Comparison of ENCODE assay signal across 13 cellular contexts in the genomic region with DNA sequence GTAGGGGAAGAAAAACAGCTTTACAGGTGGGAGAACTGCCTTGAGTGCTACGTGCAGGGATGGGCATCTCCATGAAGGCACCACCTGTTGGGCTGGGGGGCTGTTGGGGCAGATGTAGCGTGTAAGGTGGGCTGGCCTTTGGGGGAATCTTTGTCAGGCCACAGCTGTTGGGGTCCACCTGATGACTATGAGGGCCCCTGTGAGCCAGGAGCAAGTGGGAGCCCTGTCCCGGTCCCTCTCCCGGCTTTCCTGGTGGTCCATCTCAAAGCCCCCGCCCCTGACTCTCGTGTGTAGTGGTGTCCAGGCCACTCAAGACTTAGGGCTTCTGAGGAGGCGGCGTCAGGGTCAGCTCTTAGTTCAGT. TPM values are rescaled to one million over a fixed set of nuclear protein-coding genes. Genes with fewer than 3 reads are reported as not detected.
DNase-seq lines count a peak whose midpoint lies in the region; ATAC-seq and TF ChIP-seq lines count a peak whose summit lies in the region.
"Had no signal": no experiment of that assay in that cellular context is flagged by ENCODE, and none has a peak within 500 bp of the region (broad histone marks: within the 10 kb centered on the region; RNA-seq: fewer than 3 reads in every experiment).

No MANE protein-coding gene starts in this region.

- TF ChIP-seq POLR2A in heart left ventricle (IDR thresholded peaks at IDR 0.05): no peak

- H3K27me3 Mint-ChIP-seq in activated T-helper 17 cell treated with anti-CD3 and anti-CD28 coated beads, Interleukin-2, amount 50 U/mL, for 72 hours: no peaks in the 10 kb centered on the region
- no peaks in the 10 kb centered on the region for H3K27me3 Mint-ChIP-seq in type B pancreatic cell

- peaks cover 2 to 57% (median 40%) of the 10 kb centered on the region in 12 donors for H3K4me1 ChIP-seq in heart left ventricle

- H3K4me3 Mint-ChIP-seq in activated T-helper 17 cell treated with anti-CD3 and anti-CD28 coated beads, Interleukin-2, amount 50 U/mL, for 72 hours: peak overlapping the region; percentile 54
- H3K4me3 Mint-ChIP-seq in type B pancreatic cell: no peak overlapping the region

- no peak for DNase-seq in heart left ventricle
- DNase-seq in left ventricle myocardium superior: no peak
- DNase-seq in mesenteric fat pad (ENCODE audit: low spot score): peak; percentile 79
- no peak for DNase-seq in type B pancreatic cell (ENCODE audit: extremely low spot score, unreplicated experiment)
- no peak for DNase-seq in H7
- no peak for DNase-seq in NCI-H1105 (lab: John Stamatoyannopoulos, UW)
- DNase-seq: AML-193, cerebellar nuclear complex, MG63, NCI-H774, SK-N-SH had no signal

- H3K27me3 ChIP-seq in heart left ventricle (no peaks in the 10 kb centered on the region), H7 (ENCODE audit: control insufficient read depth, insufficient read depth, low read length) (no peaks in the 10 kb centered on the region)
- H3K27me3 ChIP-seq: MG63 had no signal

- H3K36me3 Mint-ChIP-seq in activated T-helper 17 cell treated with anti-CD3 and anti-CD28 coated beads, Interleukin-2, amount 50 U/mL, for 72 hours (ENCODE audit: low read depth): peaks cover 58% of the 10 kb centered on the region
- H3K36me3 Mint-ChIP-seq in type B pancreatic cell: peaks cover 5% of the 10 kb centered on the region

- TF ChIP-seq CTCF in heart left ventricle (IDR thresholded peaks at IDR 0.05) (no peak), type B pancreatic cell (conservative IDR thresholded peaks at IDR 0.05) (no peak)

- H3K27ac Mint-ChIP-seq in activated T-helper 17 cell treated with anti-CD3 and anti-CD28 coated beads, Interleukin-2, amount 50 U/mL, for 72 hours: peak overlapping the region; percentile 51
- H3K27ac Mint-ChIP-seq in type B pancreatic cell: peak overlapping the region; percentile 97

- ATAC-seq in heart left ventricle: no peak
- ATAC-seq in left ventricle myocardium superior: no peak
- ATAC-seq in activated T-helper 17 cell treated with anti-CD3 and anti-CD28 coated beads, Interleukin-2, amount 50 U/mL, for 72 hours (replicated peaks): no peak
- no peak for ATAC-seq in HG03280 (IDR thresholded peaks at IDR 0.05; ENCODE audit: unreplicated experiment)

- H3K36me3 ChIP-seq in heart left ventricle (peaks cover 0 to 31% (median 0%) of the 10 kb centered on the region in 9 donors), H7 (replicated peaks; ENCODE audit: control insufficient read depth, insufficient read depth, low read length) (no peaks in the 10 kb centered on the region; the same call in 1 of the 2 replicates)
- H3K36me3 ChIP-seq: MG63 had no signal

- H3K9me3 Mint-ChIP-seq in activated T-helper 17 cell treated with anti-CD3 and anti-CD28 coated beads, Interleukin-2, amount 50 U/mL, for 72 hours: no peaks in the 10 kb centered on the region
- H3K9me3 Mint-ChIP-seq in type B pancreatic cell: no peaks in the 10 kb centered on the region

- H3K4me3 ChIP-seq in heart left ventricle (no peak overlapping the region), H7 (ENCODE audit: insufficient read depth, low read depth, low read length) (no peak overlapping the region)
- H3K4me3 ChIP-seq: MG63 had no signal

- 90 to 98% (median 96%) methylated on average over 8 of the region's 8 CpGs for WGBS in heart left ventricle, 4 donors

- no peaks in the 10 kb centered on the region for H3K9me3 ChIP-seq in heart left ventricle
- H3K9me3 ChIP-seq: MG63, SK-N-SH had no signal

- intact Hi-C loops in heart left ventricle (cut with DNase I) (no loop called here), left ventricle myocardium superior (cut with micrococcal nuclease) (no loop called here)

- H3K4me1 Mint-ChIP-seq in activated T-helper 17 cell treated with anti-CD3 and anti-CD28 coated beads, Interleukin-2, amount 50 U/mL, for 72 hours: peaks cover 31% of the 10 kb centered on the region
- peaks cover 44% of the 10 kb centered on the region for H3K4me1 Mint-ChIP-seq in type B pancreatic cell (ENCODE audit: unreplicated experiment)

- H3K27ac ChIP-seq in heart left ventricle: peak overlapping the region in 11 of 12 donors; percentile 61 to 89 (median 65)

RNA-seq across cellular contexts. Expression of a gene that starts 13.5 kb away (rescaled TPM):
- total RNA-seq in heart left ventricle: 10 to 100 TPM in 1 of 9 donors, 1 to 10 TPM in 8; 3.1 to 13.0 (median 5.7) TPM
- 1 to 10 TPM; 2.2 TPM for polyA plus RNA-seq in heart left ventricle
- total RNA-seq in left ventricle myocardium superior: 4.0 TPM
- total RNA-seq in activated T-helper 17 cell treated with anti-CD3 and anti-CD28 coated beads, Interleukin-2, amount 50 U/mL, for 72 hours: 10 to 100 TPM in 1 of 2 donors, 1 to 10 TPM in 1; 3.8 to 17.7 TPM
- total RNA-seq in mesenteric fat pad: 7.0 TPM
- total RNA-seq in type B pancreatic cell (ENCODE audit: low replicate concordance): 24.8 and 44.2 TPM in 2 replicates
- 5.7 and 8.2 TPM in 2 replicates for total RNA-seq in H7 (2014; rRNA removed; shearing (Covaris generic))

RNA-seq across cellular contexts. Expression of a gene that starts 31.1 kb away (rescaled TPM):
- total RNA-seq in heart left ventricle (under 1 TPM in 1 of 9 donors, not detected in 8; 0.18 TPM), left ventricle myocardium superior (not detected), mesenteric fat pad (0.22 TPM), type B pancreatic cell (ENCODE audit: low replicate concordance) (2.1 and 5.2 TPM in 2 replicates)
- polyA plus RNA-seq in heart left ventricle: under 1 TPM in 1 of 2 donors, not detected in 1; 0.11 TPM
- under 1 TPM in 1 of 2 donors, not detected in 1; 0.82 TPM for total RNA-seq in activated T-helper 17 cell treated with anti-CD3 and anti-CD28 coated beads, Interleukin-2, amount 50 U/mL, for 72 hours
- 0.15 TPM in 1 of 2 replicates, not detected in the other for total RNA-seq in H7 (2014; rRNA removed; shearing (Covaris generic))
